In genomic region chr5:171418982-171419662, GRCh38 we compare ENCODE assay signal across 8 cellular contexts. TPM values are rescaled to one million over a fixed set of nuclear protein-coding genes. Genes with fewer than 3 reads are reported as not detected.
DNase-seq lines count a peak whose midpoint lies in the region; ATAC-seq and TF ChIP-seq lines count a peak whose summit lies in the region.

A gene with protein sequence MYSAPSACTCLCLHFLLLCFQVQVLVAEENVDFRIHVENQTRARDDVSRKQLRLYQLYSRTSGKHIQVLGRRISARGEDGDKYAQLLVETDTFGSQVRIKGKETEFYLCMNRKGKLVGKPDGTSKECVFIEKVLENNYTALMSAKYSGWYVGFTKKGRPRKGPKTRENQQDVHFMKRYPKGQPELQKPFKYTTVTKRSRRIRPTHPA (plus strand): TSS chr5:171419647. CDS start chr5:171420200, 553 bp downstream.

- H3K27me3 ChIP-seq in kidney epithelial cell (ENCODE audit: control insufficient read depth, insufficient read depth, low read length): peaks cover 3% of the 10 kb centered on the region

- no peaks in the 10 kb centered on the region for H3K36me3 ChIP-seq in kidney epithelial cell (ENCODE audit: control insufficient read depth, insufficient read depth, low read length)

- in situ Hi-C loops in GM13976 (cut with MboI; ENCODE audit: low sequenced_read_pairs, unreplicated experiment): loop anchor here (25.0 kb wide), 1 partner anchor 618 kb away; no protein-coding TSS in a partner anchor

- DNase-seq in GM13976 (ENCODE audit: low spot score): peak; percentile 78
- peak; percentile 17 for DNase-seq in central memory CD4-positive, alpha-beta T cell
- DNase-seq in kidney epithelial cell (ENCODE audit: low read depth): no peak
- DNase-seq in stimulated activated CD4-positive, alpha-beta T cell treated with anti-CD3 and anti-CD28 coated beads, Interleukin-4, amount 100 ng/mL, for 4 hours: peak; percentile 14 to 30
- DNase-seq in GOT3 (lab: John Stamatoyannopoulos, UW): no peak

- ATAC-seq in HG03280 (IDR thresholded peaks at IDR 0.05; ENCODE audit: unreplicated experiment): peak; percentile 42
- ATAC-seq in SK-N-SH treated with all-trans-retinoic acid at 6 μM for 48 hours: peak; percentile 46

- H3K4me3 ChIP-seq in kidney epithelial cell (ENCODE audit: low read depth, low read length): peak within 1 kb of the TSS; percentile 51

- TF ChIP-seq CTCF in 22Rv1 (IDR thresholded peaks at IDR 0.05): peak; percentile 59
- no peak for TF ChIP-seq CTCF in GM13976 (IDR thresholded peaks at IDR 0.05; ENCODE audit: borderline replicate concordance, control extremely low read depth, extremely low read depth, insufficient read depth, missing control alignments)
- no peak for TF ChIP-seq CTCF in kidney epithelial cell (IDR thresholded peaks at IDR 0.05; ENCODE audit: insufficient read depth, low read length, poor library complexity, severe bottlenecking)

- no peak within 1 kb of the TSS for H3K27ac ChIP-seq in 22Rv1

TF ChIP-seq in SK-N-SH treated with all-trans-retinoic acid at 6 μM for 48 hours, 23 proteins besides CTCF, POLR2A, EP300 and RAD21:
- TF ChIP-seq ISL1 (CRISPR knock-in tag; IDR thresholded peaks at IDR 0.05): no peak
- TF ChIP-seq ARNTL (CRISPR knock-in tag; IDR thresholded peaks at IDR 0.05; ENCODE audit: borderline replicate concordance, low read depth): no peak
- TF ChIP-seq CSDC2 (CRISPR knock-in tag; IDR thresholded peaks at IDR 0.05): no peak
- no peak for TF ChIP-seq ZNF8 (CRISPR knock-in tag; IDR thresholded peaks at IDR 0.05)
- TF ChIP-seq ZC3H10 (CRISPR knock-in tag; IDR thresholded peaks at IDR 0.05): no peak
- TF ChIP-seq TOX (CRISPR knock-in tag; IDR thresholded peaks at IDR 0.05; ENCODE audit: borderline replicate concordance): no peak
- TF ChIP-seq GLIS3 (CRISPR knock-in tag; IDR thresholded peaks at IDR 0.05): no peak
- TF ChIP-seq OSR1 (CRISPR knock-in tag; IDR thresholded peaks at IDR 0.05): no peak
- no peak for TF ChIP-seq RARB (CRISPR knock-in tag; IDR thresholded peaks at IDR 0.05)
- TF ChIP-seq BACH2 (CRISPR knock-in tag; IDR thresholded peaks at IDR 0.05; ENCODE audit: borderline replicate concordance): no peak
- no peak for TF ChIP-seq TCF4 (CRISPR knock-in tag; IDR thresholded peaks at IDR 0.05; ENCODE audit: borderline replicate concordance)

RNA-seq across cellular contexts. Expression of the gene that starts here (rescaled TPM):
- total RNA-seq in kidney epithelial cell: 0.34 TPM in 1 of 2 replicates, not detected in the other

Comparison
In these comparisons a context has a peak if more than half of its experiments do, and no peak if none do; other contexts are left out.
1. DNase-seq: peak in GM13976 (single experiment), central memory CD4-positive, alpha-beta T cell (single experiment) and stimulated activated CD4-positive, alpha-beta T cell treated with anti-CD3 and anti-CD28 coated beads, Interleukin-4, amount 100 ng/mL, for 4 hours (2 of 2); none in kidney epithelial cell (single experiment) and GOT3 (single experiment).